Comparison of ENCODE assay signal across 1 cellular context in the genomic region with DNA sequence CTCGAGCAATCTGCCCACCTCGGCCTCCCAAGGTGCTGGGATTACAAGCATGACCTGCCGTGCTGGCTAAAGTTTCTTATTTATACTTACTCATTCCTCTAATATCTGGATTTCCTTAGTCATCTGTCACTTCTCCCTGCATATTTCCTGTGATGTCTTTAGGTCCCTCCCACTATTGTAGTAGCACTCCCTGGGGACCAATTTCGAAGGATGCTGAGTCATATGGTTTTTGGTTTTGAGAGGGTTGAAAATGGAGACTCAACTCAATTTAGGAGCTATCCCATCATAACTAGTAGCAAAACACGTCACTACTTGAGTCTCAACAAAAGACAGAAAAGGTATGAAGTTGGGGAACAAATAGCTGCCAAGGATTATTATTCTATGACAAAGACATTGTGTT.
TF ChIP-seq lines count a peak whose summit lies in the region.

No MANE protein-coding gene starts in this region.

TF ChIP-seq in K562, 482 proteins besides CTCF, POLR2A, EP300 and RAD21 (continued from another document):
- TF ChIP-seq NFE2 (IDR thresholded peaks at IDR 0.05; ENCODE audit: low read depth) (peak; percentile 8; the same call in 1 of the 2 replicates), ZNF316 (IDR thresholded peaks at IDR 0.05) (peak; percentile 85)
- TF ChIP-seq, protein P1, sequence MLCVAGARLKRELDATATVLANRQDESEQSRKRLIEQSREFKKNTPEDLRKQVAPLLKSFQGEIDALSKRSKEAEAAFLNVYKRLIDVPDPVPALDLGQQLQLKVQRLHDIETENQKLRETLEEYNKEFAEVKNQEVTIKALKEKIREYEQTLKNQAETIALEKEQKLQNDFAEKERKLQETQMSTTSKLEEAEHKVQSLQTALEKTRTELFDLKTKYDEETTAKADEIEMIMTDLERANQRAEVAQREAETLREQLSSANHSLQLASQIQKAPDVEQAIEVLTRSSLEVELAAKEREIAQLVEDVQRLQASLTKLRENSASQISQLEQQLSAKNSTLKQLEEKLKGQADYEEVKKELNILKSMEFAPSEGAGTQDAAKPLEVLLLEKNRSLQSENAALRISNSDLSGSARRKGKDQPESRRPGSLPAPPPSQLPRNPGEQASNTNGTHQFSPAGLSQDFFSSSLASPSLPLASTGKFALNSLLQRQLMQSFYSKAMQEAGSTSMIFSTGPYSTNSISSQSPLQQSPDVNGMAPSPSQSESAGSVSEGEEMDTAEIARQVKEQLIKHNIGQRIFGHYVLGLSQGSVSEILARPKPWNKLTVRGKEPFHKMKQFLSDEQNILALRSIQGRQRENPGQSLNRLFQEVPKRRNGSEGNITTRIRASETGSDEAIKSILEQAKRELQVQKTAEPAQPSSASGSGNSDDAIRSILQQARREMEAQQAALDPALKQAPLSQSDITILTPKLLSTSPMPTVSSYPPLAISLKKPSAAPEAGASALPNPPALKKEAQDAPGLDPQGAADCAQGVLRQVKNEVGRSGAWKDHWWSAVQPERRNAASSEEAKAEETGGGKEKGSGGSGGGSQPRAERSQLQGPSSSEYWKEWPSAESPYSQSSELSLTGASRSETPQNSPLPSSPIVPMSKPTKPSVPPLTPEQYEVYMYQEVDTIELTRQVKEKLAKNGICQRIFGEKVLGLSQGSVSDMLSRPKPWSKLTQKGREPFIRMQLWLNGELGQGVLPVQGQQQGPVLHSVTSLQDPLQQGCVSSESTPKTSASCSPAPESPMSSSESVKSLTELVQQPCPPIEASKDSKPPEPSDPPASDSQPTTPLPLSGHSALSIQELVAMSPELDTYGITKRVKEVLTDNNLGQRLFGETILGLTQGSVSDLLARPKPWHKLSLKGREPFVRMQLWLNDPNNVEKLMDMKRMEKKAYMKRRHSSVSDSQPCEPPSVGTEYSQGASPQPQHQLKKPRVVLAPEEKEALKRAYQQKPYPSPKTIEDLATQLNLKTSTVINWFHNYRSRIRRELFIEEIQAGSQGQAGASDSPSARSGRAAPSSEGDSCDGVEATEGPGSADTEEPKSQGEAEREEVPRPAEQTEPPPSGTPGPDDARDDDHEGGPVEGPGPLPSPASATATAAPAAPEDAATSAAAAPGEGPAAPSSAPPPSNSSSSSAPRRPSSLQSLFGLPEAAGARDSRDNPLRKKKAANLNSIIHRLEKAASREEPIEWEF (CRISPR knock-in tag; IDR thresholded peaks at IDR 0.05) = no peak
